In genomic region chr17:49845210-49845782, GRCh38 we compare ENCODE assay signal across 19 cellular contexts. TPM values are rescaled to one million over a fixed set of nuclear protein-coding genes. Genes with fewer than 3 reads are reported as not detected.
DNase-seq lines count a peak whose midpoint lies in the region; ATAC-seq and TF ChIP-seq lines count a peak whose summit lies in the region.
"Had no signal": no experiment of that assay in that cellular context is flagged by ENCODE, and none has a peak within 500 bp of the region (broad histone marks: within the 10 kb centered on the region; RNA-seq: fewer than 3 reads in every experiment).

No MANE protein-coding gene starts in this region.

- H3K4me1 ChIP-seq in duodenal mucosa (ENCODE audit: control insufficient read depth in 1 of 2, insufficient read depth in 2 of 2, low read length in 2 of 2): peaks cover 4 to 7% of the 10 kb centered on the region in 2 donors
- peaks cover 28% of the 10 kb centered on the region for H3K4me1 ChIP-seq in muscle layer of colon (ENCODE audit: insufficient read depth, low read length)
- H3K4me1 ChIP-seq in thoracic aorta (ENCODE audit: control insufficient read depth in 1 of 2, low read depth in 2 of 2): peaks cover 12 to 47% of the 10 kb centered on the region in 2 donors

- H3K27ac ChIP-seq in duodenal mucosa (ENCODE audit: low read depth, low read length) (peak overlapping the region; percentile 22), muscle layer of colon (ENCODE audit: low read depth, low read length) (peak overlapping the region; percentile 45), thoracic aorta (peak overlapping the region; percentile 57 to 64)

- H3K4me3 ChIP-seq in duodenal mucosa (ENCODE audit: low read depth in 1 of 2, low read length in 2 of 2): no peak overlapping the region
- H3K4me3 ChIP-seq in muscle layer of colon (ENCODE audit: low read depth in 1 of 2, low read length in 2 of 2): no peak overlapping the region
- H3K4me3 ChIP-seq in thoracic aorta: no peak overlapping the region

- H3K9me3 ChIP-seq in duodenal mucosa (ENCODE audit: control insufficient read depth in 1 of 2, low read length in 2 of 2) (no peaks in the 10 kb centered on the region), muscle layer of colon (ENCODE audit: low read length) (no peaks in the 10 kb centered on the region), thoracic aorta (no peaks in the 10 kb centered on the region)

- H3K36me3 ChIP-seq in duodenal mucosa (ENCODE audit: control insufficient read depth in 1 of 2, insufficient read depth in 2 of 2, low read length in 2 of 2) (peaks cover 0 to 3% of the 10 kb centered on the region in 2 donors), muscle layer of colon (ENCODE audit: insufficient read depth, low read length) (no peaks in the 10 kb centered on the region), thoracic aorta (no peaks in the 10 kb centered on the region)

- H3K27me3 ChIP-seq in duodenal mucosa (ENCODE audit: control insufficient read depth in 1 of 2, insufficient read depth in 2 of 2, low read length in 2 of 2) (peaks cover 3 to 7% of the 10 kb centered on the region in 2 donors), muscle layer of colon (ENCODE audit: control insufficient read depth in 1 of 2, insufficient read depth in 2 of 2, low read length in 2 of 2) (no peaks in the 10 kb centered on the region), thoracic aorta (replicated peaks; ENCODE audit: insufficient read depth) (no peaks in the 10 kb centered on the region)

- DNase-seq in NCI-H446 (lab: John Stamatoyannopoulos, UW): peak; percentile 5 to 31
- DNase-seq in NCI-H446 treated with DMSO at 0.1 percent for 48 hours (lab: John Stamatoyannopoulos, UW): no peak
- peak; percentile 22 for DNase-seq in thoracic aorta (ENCODE audit: low spot score)
- no peak for DNase-seq in occipital lobe (lab: John Stamatoyannopoulos, UW)
- no peak for DNase-seq in GM19240 (ENCODE audit: insufficient read length, low spot score)
- DNase-seq: 8988T; activated CD4-positive, alpha-beta T cell treated with anti-CD3 and anti-CD28 coated beads, Interleukin-2, amount 10 ng/mL, durations not matched to agents 24 days and 14 days; activated gamma-delta T cell treated with Interleukin-2 at 50 U/mL for 16 hours; Calu3; cerebellar nuclear complex; NCI-H1417; NCI-H526 had no signal

- TF ChIP-seq CTCF in thoracic aorta (IDR thresholded peaks at IDR 0.05): no peak

- H3K9ac ChIP-seq in duodenal mucosa (ENCODE audit: low read depth in 1 of 2, low read length in 2 of 2): no peak overlapping the region
- no peak overlapping the region for H3K9ac ChIP-seq in muscle layer of colon (ENCODE audit: low read length)

- ATAC-seq in thoracic aorta (ENCODE audit: insufficient number of reproducible peaks, low FRiP score, low read depth): peak; percentile 47
- no peak for ATAC-seq in GM21515 (IDR thresholded peaks at IDR 0.05; ENCODE audit: unreplicated experiment)

RNA-seq across cellular contexts. Expression of gene TAC4, which starts 2.6 kb away (rescaled TPM):
- total RNA-seq in thoracic aorta (not detected), occipital lobe (not detected)
- total RNA-seq: activated CD4-positive, alpha-beta T cell treated with anti-CD3 and anti-CD28 coated beads, Interleukin-2, amount 10 ng/mL, durations not matched to agents 24 days and 14 days; Calu3; fibroblast of lung; renal cortical epithelial cell; T-helper 2 cell treated with Interferon-gamma antibody and Interleukin-4, amounts not matched to agents 100 ng/mL and 5 ng/mL, for 36 hours; temporal lobe had no signal

RNA-seq across cellular contexts. Expression of gene KAT7, which starts 56.8 kb away (rescaled TPM):
- 10 to 100 TPM; 38.9 to 51.4 TPM for total RNA-seq in thoracic aorta
- 49.0 TPM for total RNA-seq in occipital lobe

Comparison
In these comparisons a context has a peak if more than half of its experiments do, and no peak if none do; other contexts are left out.
1. DNase-seq: peak in NCI-H446 (2 of 2) and thoracic aorta (single experiment); none in NCI-H446 treated with DMSO at 0.1 percent for 48 hours (single experiment), occipital lobe (single experiment) and GM19240 (single experiment).
2. Peak in every context shown above with its lines, with median percentiles within 50 percentile points of each other: H3K27ac ChIP-seq.